ENCODE assay signal across 1 cellular context in the genomic region with DNA sequence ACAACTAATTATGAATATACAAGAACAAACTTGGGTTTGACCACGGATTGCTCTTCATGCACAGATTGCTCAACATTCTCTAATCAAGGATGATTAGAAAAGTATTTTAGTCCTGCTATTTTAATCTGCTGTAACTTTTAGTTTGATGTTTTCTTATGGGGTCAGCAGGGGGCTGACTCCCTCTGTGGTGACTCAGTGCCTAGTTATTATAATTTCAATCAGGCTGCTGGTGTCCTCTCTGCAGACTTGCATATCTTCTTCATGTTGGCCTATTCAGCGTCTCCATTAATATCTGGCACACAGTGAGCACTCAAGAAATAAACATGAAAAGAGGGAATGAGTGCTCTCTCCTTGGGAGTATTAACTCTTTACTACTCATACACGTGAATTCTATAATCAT.
TF ChIP-seq lines count a peak whose summit lies in the region.

No MANE protein-coding gene starts in this region.

TF ChIP-seq in GM23338, 12 proteins besides CTCF, POLR2A, EP300 and RAD21 (continued from another document):
- TF ChIP-seq, protein P1, sequence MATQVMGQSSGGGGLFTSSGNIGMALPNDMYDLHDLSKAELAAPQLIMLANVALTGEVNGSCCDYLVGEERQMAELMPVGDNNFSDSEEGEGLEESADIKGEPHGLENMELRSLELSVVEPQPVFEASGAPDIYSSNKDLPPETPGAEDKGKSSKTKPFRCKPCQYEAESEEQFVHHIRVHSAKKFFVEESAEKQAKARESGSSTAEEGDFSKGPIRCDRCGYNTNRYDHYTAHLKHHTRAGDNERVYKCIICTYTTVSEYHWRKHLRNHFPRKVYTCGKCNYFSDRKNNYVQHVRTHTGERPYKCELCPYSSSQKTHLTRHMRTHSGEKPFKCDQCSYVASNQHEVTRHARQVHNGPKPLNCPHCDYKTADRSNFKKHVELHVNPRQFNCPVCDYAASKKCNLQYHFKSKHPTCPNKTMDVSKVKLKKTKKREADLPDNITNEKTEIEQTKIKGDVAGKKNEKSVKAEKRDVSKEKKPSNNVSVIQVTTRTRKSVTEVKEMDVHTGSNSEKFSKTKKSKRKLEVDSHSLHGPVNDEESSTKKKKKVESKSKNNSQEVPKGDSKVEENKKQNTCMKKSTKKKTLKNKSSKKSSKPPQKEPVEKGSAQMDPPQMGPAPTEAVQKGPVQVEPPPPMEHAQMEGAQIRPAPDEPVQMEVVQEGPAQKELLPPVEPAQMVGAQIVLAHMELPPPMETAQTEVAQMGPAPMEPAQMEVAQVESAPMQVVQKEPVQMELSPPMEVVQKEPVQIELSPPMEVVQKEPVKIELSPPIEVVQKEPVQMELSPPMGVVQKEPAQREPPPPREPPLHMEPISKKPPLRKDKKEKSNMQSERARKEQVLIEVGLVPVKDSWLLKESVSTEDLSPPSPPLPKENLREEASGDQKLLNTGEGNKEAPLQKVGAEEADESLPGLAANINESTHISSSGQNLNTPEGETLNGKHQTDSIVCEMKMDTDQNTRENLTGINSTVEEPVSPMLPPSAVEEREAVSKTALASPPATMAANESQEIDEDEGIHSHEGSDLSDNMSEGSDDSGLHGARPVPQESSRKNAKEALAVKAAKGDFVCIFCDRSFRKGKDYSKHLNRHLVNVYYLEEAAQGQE (IDR thresholded peaks at IDR 0.05; ENCODE audit: unreplicated experiment), result no peak
- TF ChIP-seq EZH2 (IDR thresholded peaks at IDR 0.05; ENCODE audit: low read depth, unreplicated experiment) (no peak), STAT1 (IDR thresholded peaks at IDR 0.05; ENCODE audit: unreplicated experiment) (no peak), NANOG (IDR thresholded peaks at IDR 0.05; ENCODE audit: borderline replicate concordance) (no peak), ZNF114 (CRISPR knock-in tag; IDR thresholded peaks at IDR 0.05) (no peak), ZNF331 (CRISPR knock-in tag; IDR thresholded peaks at IDR 0.05; ENCODE audit: low read depth) (no peak)
- TF ChIP-seq, protein P2, sequence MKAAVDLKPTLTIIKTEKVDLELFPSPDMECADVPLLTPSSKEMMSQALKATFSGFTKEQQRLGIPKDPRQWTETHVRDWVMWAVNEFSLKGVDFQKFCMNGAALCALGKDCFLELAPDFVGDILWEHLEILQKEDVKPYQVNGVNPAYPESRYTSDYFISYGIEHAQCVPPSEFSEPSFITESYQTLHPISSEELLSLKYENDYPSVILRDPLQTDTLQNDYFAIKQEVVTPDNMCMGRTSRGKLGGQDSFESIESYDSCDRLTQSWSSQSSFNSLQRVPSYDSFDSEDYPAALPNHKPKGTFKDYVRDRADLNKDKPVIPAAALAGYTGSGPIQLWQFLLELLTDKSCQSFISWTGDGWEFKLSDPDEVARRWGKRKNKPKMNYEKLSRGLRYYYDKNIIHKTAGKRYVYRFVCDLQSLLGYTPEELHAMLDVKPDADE (IDR thresholded peaks at IDR 0.05), result no peak
